1 cellular context compared by ENCODE assay signal in the genomic region with DNA sequence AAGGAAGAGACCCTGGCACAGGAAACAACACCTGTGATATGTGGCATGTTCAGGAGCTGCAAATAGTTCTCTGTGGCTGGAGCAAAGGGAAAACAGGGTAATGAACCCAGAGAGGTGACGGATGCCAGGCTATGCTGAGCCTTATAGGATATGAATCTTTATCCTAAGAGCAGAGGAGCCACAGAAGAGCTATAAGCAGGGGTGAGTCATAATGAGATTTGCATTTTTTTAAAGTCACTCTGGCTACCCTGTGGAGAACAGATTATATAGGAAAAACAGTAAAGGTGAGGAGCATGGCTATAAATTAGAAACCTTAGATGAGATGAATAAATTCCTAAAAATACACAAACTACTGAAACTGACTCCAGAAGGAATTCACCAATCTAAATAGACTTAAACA.
TF ChIP-seq lines count a peak whose summit lies in the region.

No MANE protein-coding gene starts in this region.

TF ChIP-seq in endothelial cell of umbilical vein, 7 proteins besides CTCF, POLR2A, EP300 and RAD21:
- TF ChIP-seq EZH2 (IDR thresholded peaks at IDR 0.05; ENCODE audit: borderline replicate concordance, low read depth, low read length, severe bottlenecking) = no peak
- peak; percentile 30 for TF ChIP-seq POLR2AphosphoS5 (IDR thresholded peaks at IDR 0.05; ENCODE audit: insufficient read depth, low read depth, low read length)
TF ChIP-seq in endothelial cell of umbilical vein: peak in this region for 1.
